14 cellular contexts compared by ENCODE assay signal in the genomic region with DNA sequence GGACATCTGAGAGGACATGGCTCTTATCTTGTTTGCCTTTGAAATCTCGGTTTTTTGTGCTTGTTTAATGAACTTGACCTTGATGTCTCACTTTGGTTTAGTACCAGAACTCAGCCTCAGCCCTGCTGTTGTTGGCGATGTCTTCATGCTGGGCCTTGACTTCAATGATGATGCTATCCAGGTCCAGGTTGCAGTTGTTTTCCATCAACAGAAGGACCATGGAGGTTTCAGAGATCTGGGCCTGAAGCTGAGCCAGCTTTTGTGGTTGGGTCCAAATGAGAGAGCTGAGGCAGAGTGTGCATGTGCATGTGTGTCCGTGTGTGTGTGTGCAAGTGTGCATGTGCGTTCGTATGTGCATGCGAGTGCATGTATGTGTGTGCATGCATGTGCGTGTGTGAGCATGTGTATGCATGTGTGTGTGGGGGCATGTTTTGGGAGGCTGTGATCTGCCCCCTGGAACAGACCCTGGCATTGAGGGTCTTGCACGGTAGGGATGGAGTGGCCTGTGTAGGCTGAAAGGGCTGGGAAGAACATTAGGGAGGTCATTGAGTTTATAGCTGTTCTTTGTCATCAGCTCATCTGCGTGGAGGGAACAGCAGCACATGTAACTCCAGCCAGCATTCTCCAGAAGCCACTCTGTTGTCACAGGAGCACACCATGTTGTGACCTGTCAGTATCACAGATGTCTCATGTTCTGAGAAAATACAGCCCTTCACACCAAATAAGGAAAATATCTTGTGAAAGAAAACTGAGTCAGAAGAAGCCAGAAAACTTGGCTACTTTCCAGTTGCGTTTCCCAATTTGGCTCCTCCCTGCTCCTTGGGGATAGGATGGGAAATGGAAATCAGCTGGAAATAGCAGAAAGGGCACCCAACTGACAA. TPM values are rescaled to one million over a fixed set of nuclear protein-coding genes. Genes with fewer than 3 reads are reported as not detected.
DNase-seq lines count a peak whose midpoint lies in the region; ATAC-seq, FAIRE-seq and TF ChIP-seq lines count a peak whose summit lies in the region.
"Had no signal": no experiment of that assay in that cellular context is flagged by ENCODE, and none has a peak within 500 bp of the region (broad histone marks: within the 10 kb centered on the region; RNA-seq: fewer than 3 reads in every experiment).

No MANE protein-coding gene starts in this region.

- H4K20me1 ChIP-seq in PC-3 (ENCODE audit: low read length), result no peaks in the 10 kb centered on the region

- no peak overlapping the region for H3K4me3 Mint-ChIP-seq in activated naive CD8-positive, alpha-beta T cell treated with anti-CD3 and anti-CD28 coated beads, Interleukin-2, amount 50 U/mL, for 24 hours
- H3K4me3 Mint-ChIP-seq: CD8-positive, alpha-beta T cell had no signal

- no peaks in the 10 kb centered on the region for H3K9me3 Mint-ChIP-seq in activated naive CD8-positive, alpha-beta T cell treated with anti-CD3 and anti-CD28 coated beads, Interleukin-2, amount 50 U/mL, for 24 hours
- H3K9me3 Mint-ChIP-seq: CD8-positive, alpha-beta T cell had no signal

- CTCF ChIA-PET in PC-3 (lab: Charles Lee), result no interaction called here

- H3K27ac Mint-ChIP-seq in activated naive CD8-positive, alpha-beta T cell treated with anti-CD3 and anti-CD28 coated beads, Interleukin-2, amount 50 U/mL, for 24 hours, result no peak overlapping the region
- H3K27ac Mint-ChIP-seq: CD8-positive, alpha-beta T cell had no signal

- H3K36me3 ChIP-seq in PC-3 (ENCODE audit: low read depth, low read length) (no peaks in the 10 kb centered on the region), pancreas (no peaks in the 10 kb centered on the region)
- H3K36me3 ChIP-seq: ascending aorta had no signal

- peaks cover 5% of the 10 kb centered on the region; the same call in 1 of the 2 replicates for H3K4me1 ChIP-seq in PC-3 (ENCODE audit: insufficient read depth, low read length)
- H3K4me1 ChIP-seq in pancreas, result no peaks in the 10 kb centered on the region
- H3K4me1 ChIP-seq: ascending aorta had no signal

- 60 to 64% methylated on average over 10 of the region's 10 CpGs for WGBS in pancreas, 2 donors

- no peak overlapping the region for H2AFZ ChIP-seq in PC-3 (ENCODE audit: low read length)

- intact Hi-C loops in PC-3 (cut with micrococcal nuclease) (no loop called here), pancreas (cut with DNase I) (no loop called here)

- H3K79me2 ChIP-seq in PC-3 (ENCODE audit: low read length), result no peaks in the 10 kb centered on the region

- no peak overlapping the region for H3K27ac ChIP-seq in PC-3 (ENCODE audit: low read length)
- no peak overlapping the region for H3K27ac ChIP-seq in pancreas
- H3K27ac ChIP-seq: ascending aorta, KMS-11 had no signal

- H3K9ac ChIP-seq in PC-3 (ENCODE audit: low read length), result no peak overlapping the region
- H3K9ac ChIP-seq: KMS-11 had no signal

- no peak for FAIRE-seq in pancreas (lab: Jason Lieb, UNC)

- ATAC-seq in PC-3 (no peak), pancreas (peak in 3 of 4 donors; percentile 66 to 69 (median 68))
- no peak for ATAC-seq in activated naive CD8-positive, alpha-beta T cell treated with anti-CD3 and anti-CD28 coated beads, Interleukin-2, amount 50 U/mL, for 24 hours
- ATAC-seq: CD8-positive, alpha-beta T cell had no signal

- H3K36me3 Mint-ChIP-seq in activated naive CD8-positive, alpha-beta T cell treated with anti-CD3 and anti-CD28 coated beads, Interleukin-2, amount 50 U/mL, for 24 hours (ENCODE audit: low read depth), result no peaks in the 10 kb centered on the region
- H3K36me3 Mint-ChIP-seq: CD8-positive, alpha-beta T cell had no signal

- no peak overlapping the region for H3K4me3 ChIP-seq in AG10803 (ENCODE audit: low read length)
- H3K4me3 ChIP-seq in PC-3 (ENCODE audit: low read length), result no peak overlapping the region
- H3K4me3 ChIP-seq in pancreas, result no peak overlapping the region
- H3K4me3 ChIP-seq: ascending aorta had no signal

- peaks cover 2% of the 10 kb centered on the region for H3K27me3 Mint-ChIP-seq in activated naive CD8-positive, alpha-beta T cell treated with anti-CD3 and anti-CD28 coated beads, Interleukin-2, amount 50 U/mL, for 24 hours

- no peaks in the 10 kb centered on the region for H3F3A ChIP-seq in PC-3 (ENCODE audit: low read length, unreplicated experiment)

- H3K27me3 ChIP-seq in PC-3 (ENCODE audit: low read length) (no peaks in the 10 kb centered on the region), pancreas (no peaks in the 10 kb centered on the region)
- H3K27me3 ChIP-seq: ascending aorta had no signal

- DNase-seq in AG10803 (ENCODE audit: low read depth), result peak; percentile 80
- DNase-seq in PC-3, result peak; percentile 70
- peak; percentile 47 for DNase-seq in fibroblast of the conjunctiva (ENCODE audit: low read depth)
- DNase-seq in pancreas, result peak in 2 of 6 donors; percentile 13 to 18
- DNase-seq in NCI-H1092 (lab: John Stamatoyannopoulos, UW), result no peak
- no peak for DNase-seq in SW480 (ENCODE audit: low spot score)
- DNase-seq in ecto neural progenitor cell (ENCODE audit: low spot score), result no peak
- no peak for DNase-seq in activated naive CD8-positive, alpha-beta T cell treated with anti-CD3 and anti-CD28 coated beads, Interleukin-2, amount 50 U/mL, for 24 hours
- DNase-seq: activated CD4-positive, alpha-beta T cell treated with anti-CD3 and anti-CD28 coated beads for 48 hours; CD8-positive, alpha-beta T cell; H7 had no signal

- no peak for TF ChIP-seq CTCF in AG10803 (conservative IDR thresholded peaks at IDR 0.05; ENCODE audit: low read length)
- TF ChIP-seq CTCF in PC-3 (conservative IDR thresholded peaks at IDR 0.05; ENCODE audit: low read depth, low read length), result no peak
- TF ChIP-seq CTCF in pancreas (IDR thresholded peaks at IDR 0.05), result no peak

- BruUV-seq in PC-3 (replicated peaks; lab: Mats Ljungman, UMichigan), result no TSS peak

- H3K9me3 ChIP-seq in PC-3 (ENCODE audit: low read length) (no peaks in the 10 kb centered on the region), pancreas (no peaks in the 10 kb centered on the region)
- H3K9me3 ChIP-seq: ascending aorta had no signal

- no peaks in the 10 kb centered on the region for H3K9me2 ChIP-seq in PC-3 (replicated peaks; ENCODE audit: low read length)

- POLR2A ChIA-PET in PC-3 (lab: Charles Lee; ENCODE audit: unreplicated experiment), result no interaction called here

- peaks cover 3% of the 10 kb centered on the region for H3K4me1 Mint-ChIP-seq in activated naive CD8-positive, alpha-beta T cell treated with anti-CD3 and anti-CD28 coated beads, Interleukin-2, amount 50 U/mL, for 24 hours

- no peak overlapping the region for H3K4me2 ChIP-seq in PC-3 (ENCODE audit: low read length)
- H3K4me2 ChIP-seq: KMS-11 had no signal

RNA-seq across cellular contexts. Expression of gene KRT82, which starts 10.0 kb away (rescaled TPM):
- total RNA-seq in PC-3 (2014; rRNA removed) (0.29 TPM in 1 of 2 replicates, not detected in the other), pancreas (not detected)
- not detected for polyA plus RNA-seq in pancreas
- total RNA-seq: ascending aorta; CD8-positive, alpha-beta T cell; H7; progenitor cell of endocrine pancreas had no signal

RNA-seq across cellular contexts. Expression of gene KRT75, which starts 18.1 kb away (rescaled TPM):
- total RNA-seq in PC-3 (2014; rRNA removed), result 32.8 and 38.5 TPM in 2 replicates
- not detected for total RNA-seq in pancreas
- polyA plus RNA-seq in pancreas, result not detected
- total RNA-seq: ascending aorta; CD8-positive, alpha-beta T cell; H7; progenitor cell of endocrine pancreas had no signal

RNA-seq across cellular contexts. Expression of gene KRT84, which starts 30.7 kb away (rescaled TPM):
- total RNA-seq in PC-3 (2014; rRNA removed), result 0.15 TPM in 1 of 2 replicates, not detected in the other
- total RNA-seq in pancreas, result not detected
- not detected for polyA plus RNA-seq in pancreas
- total RNA-seq: ascending aorta; CD8-positive, alpha-beta T cell; H7; progenitor cell of endocrine pancreas had no signal

RNA-seq across cellular contexts. Expression of gene KRT6B, which starts 35.8 kb away (rescaled TPM):
- total RNA-seq in PC-3 (2014; rRNA removed) (7.7 and 8.5 TPM in 2 replicates), pancreas (1 to 10 TPM in 2 of 6 donors, under 1 TPM in 3, not detected in 1; 0.08 to 3.6 (median 0.20) TPM)
- under 1 TPM in 1 of 2 donors, not detected in 1; 0.23 TPM for polyA plus RNA-seq in pancreas
- total RNA-seq: CD8-positive, alpha-beta T cell; H7; progenitor cell of endocrine pancreas had no signal

RNA-seq across cellular contexts. Expression of gene KRT85, which starts 48.8 kb away (rescaled TPM):
- total RNA-seq in PC-3 (2014; rRNA removed) (not detected in 2 replicates), pancreas (not detected)
- polyA plus RNA-seq in pancreas, result not detected
- total RNA-seq: ascending aorta; CD8-positive, alpha-beta T cell; H7; progenitor cell of endocrine pancreas had no signal

Comparison
In these comparisons a context has a peak if more than half of its experiments do, and no peak if none do; other contexts are left out.
1. DNase-seq: peak in AG10803 (single experiment), PC-3 (single experiment) and fibroblast of the conjunctiva (single experiment); none in NCI-H1092 (single experiment), SW480 (single experiment), ecto neural progenitor cell (single experiment) and activated naive CD8-positive, alpha-beta T cell treated with anti-CD3 and anti-CD28 coated beads, Interleukin-2, amount 50 U/mL, for 24 hours (single experiment).
2. ATAC-seq: peak in pancreas (3 of 4); none in PC-3 (single experiment) and activated naive CD8-positive, alpha-beta T cell treated with anti-CD3 and anti-CD28 coated beads, Interleukin-2, amount 50 U/mL, for 24 hours (single experiment).
3. RNA of gene KRT75, which starts 18.1 kb away (total RNA-seq): 32.8 to 38.5 TPM in PC-3; not detected in pancreas; every median in the first group is over 10 times any median in the second.